ENCODE assay signal across 8 cellular contexts in the genomic region with DNA sequence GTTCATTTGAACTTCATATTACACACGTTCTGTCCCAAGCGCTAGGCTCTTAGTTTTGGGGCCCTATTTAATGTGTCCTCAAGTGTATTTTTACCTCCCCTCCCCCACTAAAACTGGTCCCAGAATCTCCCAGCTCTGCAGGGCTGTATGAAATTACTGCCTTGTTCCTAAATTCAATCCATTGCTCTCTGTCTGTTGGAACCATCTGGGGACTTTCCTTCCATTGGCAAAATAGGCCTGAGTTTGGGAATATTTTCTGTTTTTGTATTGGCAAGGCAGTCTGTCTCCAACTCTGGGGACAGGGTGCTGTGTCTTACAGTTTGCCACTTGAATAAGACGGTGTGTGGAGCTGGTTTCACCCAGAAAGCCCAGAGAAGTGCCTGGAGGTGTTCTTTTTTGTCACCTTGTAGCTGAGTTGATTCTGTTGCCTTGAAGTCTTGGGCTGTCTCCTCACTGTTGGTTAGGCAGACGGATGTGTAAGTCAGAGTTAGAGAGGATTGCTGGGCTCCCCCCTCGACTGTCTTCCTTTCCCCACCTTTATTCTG. TPM values are rescaled to one million over a fixed set of nuclear protein-coding genes. Genes with fewer than 3 reads are reported as not detected.
A peak's percentile ranks its signal among the peaks of the same experiment; 100 is the strongest.
DNase-seq lines count a peak whose midpoint lies in the region; ATAC-seq and TF ChIP-seq lines count a peak whose summit lies in the region.

No MANE protein-coding gene starts in this region.

- ATAC-seq in SK-N-SH treated with all-trans-retinoic acid at 6 μM for 48 hours (no peak), HG02973 (IDR thresholded peaks at IDR 0.05; ENCODE audit: unreplicated experiment) (no peak)
- ATAC-seq in activated CD8-positive, alpha-beta T cell treated with anti-CD3 and anti-CD28 coated beads, Interleukin-2, amount 10 ng/mL, durations not matched to agents 7 days and 5 days = no peak

- H3K4me1 ChIP-seq in SK-N-SH (ENCODE audit: control insufficient read depth in 1 of 2, insufficient read depth in 2 of 2, low read depth in 1 of 2, low read length in 1 of 2) = peaks cover 20 to 30% of the 10 kb centered on the region in 2 experiments; a peak in 3 of 4 replicates
- peaks cover 28 to 60% (median 55%) of the 10 kb centered on the region in 4 donors for H3K4me1 ChIP-seq in stomach

- H3K4me3 ChIP-seq in SK-N-SH (ENCODE audit: low read depth in 2 of 2, low read length in 1 of 2) (peak overlapping the region; percentile 83 to 85), iPS-11a (ENCODE audit: low read depth, low read length) (peak overlapping the region; percentile 56), stomach (peak overlapping the region; percentile 75 to 99 (median 96))

- TF ChIP-seq POLR2A in stomach (IDR thresholded peaks at IDR 0.05) = no peak

- peak overlapping the region; percentile 82 for H3K9ac ChIP-seq in SK-N-SH

- peaks cover 60% of the 10 kb centered on the region for H3K4me1 Mint-ChIP-seq in activated CD8-positive, alpha-beta T cell treated with anti-CD3 and anti-CD28 coated beads, Interleukin-2, amount 10 ng/mL, durations not matched to agents 7 days and 5 days (ENCODE audit: low read depth)

- no peaks in the 10 kb centered on the region for H3K9me3 Mint-ChIP-seq in activated CD8-positive, alpha-beta T cell treated with anti-CD3 and anti-CD28 coated beads, Interleukin-2, amount 10 ng/mL, durations not matched to agents 7 days and 5 days (ENCODE audit: insufficient read depth)

- intact Hi-C loops in stomach (cut with DNase I; ENCODE audit: low total_unique reads) = loop anchor here (10.0 kb wide), 1 partner anchor 63 kb away; no protein-coding TSS in a partner anchor

- no peak for TF ChIP-seq CTCF in SK-N-SH (IDR thresholded peaks at IDR 0.05)
- no peak for TF ChIP-seq CTCF in stomach (IDR thresholded peaks at IDR 0.05)

- POLR2A ChIA-PET in SK-N-SH (lab: Yijun Ruan, JAX) = interaction anchor here (2.3 kb wide), 1 partner anchor 13 kb away, joined by 6 read pairs; no protein-coding TSS in a partner anchor
- POLR2A ChIA-PET in activated CD8-positive, alpha-beta T cell treated with anti-CD3 and anti-CD28 coated beads, Interleukin-2, amount 10 ng/mL, durations not matched to agents 7 days and 5 days (lab: Charles Lee) = interaction anchor here (0.5 to 5.0 kb wide), 9 partner anchors 10 to 244 kb away, joined by 3 to 26 read pairs (median 5); partner anchors contain the start of gene SF3B2

- H3K9me2 ChIP-seq in SK-N-SH = no peaks in the 10 kb centered on the region

- DNase-seq in SK-N-SH (no peak), stomach (no peak), SKM-1 treated with dmso at 0.1 percent for 144 hours (lab: John Stamatoyannopoulos, UW; ENCODE audit: unreplicated experiment) (no peak), NCI-H146 (lab: John Stamatoyannopoulos, UW) (no peak)
- peak; percentile 50 for DNase-seq in activated CD8-positive, alpha-beta T cell treated with anti-CD3 and anti-CD28 coated beads, Interleukin-2, amount 10 ng/mL, durations not matched to agents 7 days and 5 days

- no peak for TF ChIP-seq RAD21 in SK-N-SH (IDR thresholded peaks at IDR 0.05; ENCODE audit: low read length)

- H3K27ac ChIP-seq in SK-N-SH (ENCODE audit: low read depth in 2 of 2, low read length in 1 of 2) = peak overlapping the region; percentile 64 to 94
- peak overlapping the region; percentile 86 to 99 (median 93) for H3K27ac ChIP-seq in stomach

- H4K20me1 ChIP-seq in SK-N-SH (ENCODE audit: insufficient read depth) = peaks cover 25% of the 10 kb centered on the region

- no peaks in the 10 kb centered on the region for H3K27me3 Mint-ChIP-seq in activated CD8-positive, alpha-beta T cell treated with anti-CD3 and anti-CD28 coated beads, Interleukin-2, amount 10 ng/mL, durations not matched to agents 7 days and 5 days (ENCODE audit: low read depth)

- peaks cover 65% of the 10 kb centered on the region for H3K79me2 ChIP-seq in SK-N-SH (ENCODE audit: insufficient read depth)

- WGBS in SK-N-SH (ENCODE audit: low lambda C conversion rate) = 9% methylated on average over 5 of the region's 5 CpGs
- 7 to 20% (median 16%) methylated on average over 5 of the region's 5 CpGs for WGBS in stomach, 5 donors

- peaks cover 64% of the 10 kb centered on the region for H3K36me3 Mint-ChIP-seq in activated CD8-positive, alpha-beta T cell treated with anti-CD3 and anti-CD28 coated beads, Interleukin-2, amount 10 ng/mL, durations not matched to agents 7 days and 5 days (ENCODE audit: low read depth)

- CTCF ChIA-PET in SK-N-SH (lab: Yijun Ruan, JAX) = interaction anchor here (0.9 to 8.2 kb wide), 8 partner anchors 10 to 208 kb away, joined by 3 to 74 read pairs (median 4); no protein-coding TSS in a partner anchor
- CTCF ChIA-PET in activated CD8-positive, alpha-beta T cell treated with anti-CD3 and anti-CD28 coated beads, Interleukin-2, amount 10 ng/mL, durations not matched to agents 7 days and 5 days (lab: Charles Lee) = interaction anchor here (0.7 to 8.4 kb wide), 13 partner anchors 9 to 187 kb away, joined by 3 to 116 read pairs (median 5); no protein-coding TSS in a partner anchor

- H3K27ac Mint-ChIP-seq in activated CD8-positive, alpha-beta T cell treated with anti-CD3 and anti-CD28 coated beads, Interleukin-2, amount 10 ng/mL, durations not matched to agents 7 days and 5 days = peak overlapping the region; percentile 88

- H3K4me2 ChIP-seq in SK-N-SH = peak overlapping the region; percentile 93

- H3K4me3 Mint-ChIP-seq in activated CD8-positive, alpha-beta T cell treated with anti-CD3 and anti-CD28 coated beads, Interleukin-2, amount 10 ng/mL, durations not matched to agents 7 days and 5 days = peak overlapping the region; percentile 89

- TF ChIP-seq EP300 in SK-N-SH (IDR thresholded peaks at IDR 0.05; ENCODE audit: borderline replicate concordance in 1 of 2, low read depth in 1 of 2, low read length in 1 of 2) (no peak), stomach (IDR thresholded peaks at IDR 0.05) (no peak)

- peaks cover 41% of the 10 kb centered on the region for H3F3A ChIP-seq in SK-N-SH (replicated peaks; ENCODE audit: insufficient read depth)

- peak overlapping the region; percentile 48; the same call in 1 of the 2 replicates for H2AFZ ChIP-seq in SK-N-SH (ENCODE audit: low read depth)

- H3K36me3 ChIP-seq in SK-N-SH (replicated peaks in 1 of 2; ENCODE audit: control insufficient read depth in 1 of 2, insufficient read depth in 2 of 2, low read length in 1 of 2) = peaks cover 46% of the 10 kb centered on the region in 2 experiments
- peaks cover 25 to 52% (median 44%) of the 10 kb centered on the region in 4 donors for H3K36me3 ChIP-seq in stomach

- H3K9me3 ChIP-seq in SK-N-SH (no peaks in the 10 kb centered on the region), stomach (no peaks in the 10 kb centered on the region)

- H3K27me3 ChIP-seq in SK-N-SH (ENCODE audit: insufficient read depth) (no peaks in the 10 kb centered on the region), stomach (no peaks in the 10 kb centered on the region)

TF ChIP-seq in SK-N-SH, 30 proteins besides CTCF, POLR2A, EP300 and RAD21 (continues in another document):
- TF ChIP-seq TEAD4 (IDR thresholded peaks at IDR 0.05; ENCODE audit: borderline replicate concordance, insufficient read depth) = no peak

TF ChIP-seq in SK-N-SH treated with all-trans-retinoic acid at 6 μM for 48 hours, 23 proteins besides CTCF, POLR2A, EP300 and RAD21 (continues in another document):
- TF ChIP-seq ZNF565 (CRISPR knock-in tag; conservative IDR thresholded peaks at IDR 0.05; ENCODE audit: low read depth) = no peak

RNA-seq across cellular contexts. Expression of gene PACS1, which starts 1.3 kb away (rescaled TPM):
- polyA plus RNA-seq in SK-N-SH (2012; rRNA removed) (24.8 and 37.3 TPM in 2 replicates), stomach (10 to 100 TPM; 14.7 to 24.3 (median 18.2) TPM)
- 22.0 and 34.4 TPM in 2 replicates for polyA plus RNA-seq in SK-N-SH (2012; cell fraction: cytosol; rRNA removed)
- polyA plus RNA-seq in SK-N-SH (2012; cell fraction: nucleus; rRNA removed) = 63.3 and 63.4 TPM in 2 replicates
- 10 to 100 TPM; 84.6 to 91.6 TPM for total RNA-seq in activated CD8-positive, alpha-beta T cell treated with anti-CD3 and anti-CD28 coated beads, Interleukin-2, amount 10 ng/mL, durations not matched to agents 7 days and 5 days
- total RNA-seq in stomach = 100 to 1,000 TPM in 2 of 5 donors, 10 to 100 TPM in 3; 47.0 to 269 (median 57.4) TPM

RNA-seq across cellular contexts. Expression of gene SF3B2, which starts 19.2 kb away (rescaled TPM):
- 90.9 and 128 TPM in 2 replicates for polyA plus RNA-seq in SK-N-SH (2012; rRNA removed)
- polyA plus RNA-seq in SK-N-SH (2012; cell fraction: cytosol; rRNA removed) = 118 and 127 TPM in 2 replicates
- 148 and 167 TPM in 2 replicates for polyA plus RNA-seq in SK-N-SH (2012; cell fraction: nucleus; rRNA removed)
- total RNA-seq in activated CD8-positive, alpha-beta T cell treated with anti-CD3 and anti-CD28 coated beads, Interleukin-2, amount 10 ng/mL, durations not matched to agents 7 days and 5 days = 100 to 1,000 TPM; 241 to 253 TPM
- 100 to 1,000 TPM in 4 of 5 donors, 10 to 100 TPM in 1; 52.7 to 366 (median 164) TPM for total RNA-seq in stomach
- polyA plus RNA-seq in stomach = 100 to 1,000 TPM in 1 of 3 donors, 10 to 100 TPM in 2; 71.4 to 110 (median 99.9) TPM

RNA-seq across cellular contexts. Expression of gene GAL3ST3, which starts 22.4 kb away (rescaled TPM):
- polyA plus RNA-seq in SK-N-SH (2012; rRNA removed) (1.9 and 3.2 TPM in 2 replicates), stomach (not detected)
- 1.7 and 3.4 TPM in 2 replicates for polyA plus RNA-seq in SK-N-SH (2012; cell fraction: cytosol; rRNA removed)
- 4.0 and 7.2 TPM in 2 replicates for polyA plus RNA-seq in SK-N-SH (2012; cell fraction: nucleus; rRNA removed)
- total RNA-seq in activated CD8-positive, alpha-beta T cell treated with anti-CD3 and anti-CD28 coated beads, Interleukin-2, amount 10 ng/mL, durations not matched to agents 7 days and 5 days = not detected
- not detected for total RNA-seq in stomach

RNA-seq across cellular contexts. Expression of gene CATSPER1, which starts 45.1 kb away (rescaled TPM):
- polyA plus RNA-seq in SK-N-SH (2012; rRNA removed) (1.9 and 2.2 TPM in 2 replicates), stomach (1 to 10 TPM in 1 of 3 donors, under 1 TPM in 2; 0.08 to 1.4 (median 0.68) TPM)
- 1.5 and 2.3 TPM in 2 replicates for polyA plus RNA-seq in SK-N-SH (2012; cell fraction: cytosol; rRNA removed)
- 1.2 and 1.5 TPM in 2 replicates for polyA plus RNA-seq in SK-N-SH (2012; cell fraction: nucleus; rRNA removed)
- not detected for total RNA-seq in activated CD8-positive, alpha-beta T cell treated with anti-CD3 and anti-CD28 coated beads, Interleukin-2, amount 10 ng/mL, durations not matched to agents 7 days and 5 days
- total RNA-seq in stomach = not detected

RNA-seq across cellular contexts. Expression of gene CST6, which starts 59.6 kb away (rescaled TPM):
- polyA plus RNA-seq in SK-N-SH (2012; rRNA removed) (0.60 and 0.90 TPM in 2 replicates), stomach (1 to 10 TPM in 1 of 3 donors, under 1 TPM in 1, not detected in 1; 0.50 to 6.6 TPM)
- polyA plus RNA-seq in SK-N-SH (2012; cell fraction: cytosol; rRNA removed) = 0.24 and 0.52 TPM in 2 replicates
- polyA plus RNA-seq in SK-N-SH (2012; cell fraction: nucleus; rRNA removed) = 0.28 and 0.71 TPM in 2 replicates
- total RNA-seq in activated CD8-positive, alpha-beta T cell treated with anti-CD3 and anti-CD28 coated beads, Interleukin-2, amount 10 ng/mL, durations not matched to agents 7 days and 5 days = not detected
- 10 to 100 TPM in 1 of 5 donors, not detected in 4; 47.8 TPM for total RNA-seq in stomach
